ENCODE assay signal across 25 cellular contexts in the genomic region with DNA sequence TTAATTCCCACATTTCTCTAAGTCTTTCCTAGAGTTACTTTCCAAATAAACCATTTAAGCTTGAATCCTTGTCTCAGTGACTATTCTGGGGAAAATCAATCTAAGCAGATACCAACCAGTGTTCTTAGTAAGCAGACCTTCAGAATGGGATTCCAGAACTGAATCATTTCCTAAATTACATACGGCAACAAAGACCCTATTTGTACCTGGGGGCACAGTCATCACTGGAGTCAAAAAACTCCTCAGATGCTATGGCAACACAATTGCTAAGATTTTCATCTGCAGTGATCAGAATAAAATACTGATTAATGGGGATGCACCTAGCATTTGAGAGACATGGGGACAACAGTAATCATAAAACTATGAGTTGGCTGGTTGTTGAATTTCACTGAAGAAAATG.
DNase-seq lines count a peak whose midpoint lies in the region; ATAC-seq, FAIRE-seq and TF ChIP-seq lines count a peak whose summit lies in the region.
"Had no signal": no experiment of that assay in that cellular context is flagged by ENCODE, and none has a peak within 500 bp of the region (broad histone marks: within the 10 kb centered on the region; RNA-seq: fewer than 3 reads in every experiment).

No MANE protein-coding gene starts in this region.

- no peak overlapping the region for H3K18ac ChIP-seq in IMR-90 (ENCODE audit: low read depth, low read length)

- H3K9ac ChIP-seq in SK-N-SH (no peak overlapping the region), IMR-90 (ENCODE audit: low read depth, low read length) (no peak overlapping the region), GM12878 (ENCODE audit: control insufficient read depth, insufficient read depth, low read length) (no peak overlapping the region)
- H3K9ac ChIP-seq: BLaER1 had no signal

- no peak overlapping the region for H3K56ac ChIP-seq in IMR-90 (ENCODE audit: extremely low read depth, insufficient read depth, low read length)

- H2BK15ac ChIP-seq in IMR-90 (ENCODE audit: low read depth, low read length), result no peak overlapping the region

- H4K20me1 ChIP-seq in SK-N-SH (ENCODE audit: insufficient read depth), result no peaks in the 10 kb centered on the region
- H4K20me1 ChIP-seq in IMR-90 (ENCODE audit: insufficient read depth, low read length), result no peaks in the 10 kb centered on the region
- no peaks in the 10 kb centered on the region for H4K20me1 ChIP-seq in GM12878 (ENCODE audit: control insufficient read depth, insufficient read depth)
- H4K20me1 ChIP-seq: BLaER1 had no signal

- no peaks in the 10 kb centered on the region for H3K79me2 ChIP-seq in SK-N-SH (ENCODE audit: insufficient read depth)
- H3K79me2 ChIP-seq in GM12878 (ENCODE audit: control insufficient read depth, insufficient read depth, low read length), result no peaks in the 10 kb centered on the region

- H2AK5ac ChIP-seq in IMR-90 (ENCODE audit: low read depth, low read length), result no peak overlapping the region

- TF ChIP-seq CTCF in SK-N-SH (IDR thresholded peaks at IDR 0.05) (no peak), IMR-90 (conservative IDR thresholded peaks at IDR 0.05; ENCODE audit: low read depth, low read length) (no peak), GM12878 (IDR thresholded peaks at IDR 0.05 in 2 of 3, conservative IDR thresholded peaks at IDR 0.05 in 1 of 3; ENCODE audit: control insufficient read depth in 2 of 3, extremely low read depth in 1 of 3, insufficient read depth in 1 of 3, low read depth in 3 of 3, low read length in 3 of 3) (no peak)

- H3K9me1 ChIP-seq in IMR-90 (ENCODE audit: insufficient read depth, low read length), result no peaks in the 10 kb centered on the region

- peaks cover 31% of the 10 kb centered on the region for H3F3A ChIP-seq in SK-N-SH (replicated peaks; ENCODE audit: insufficient read depth)

- intact Hi-C loops in IMR-90 (cut with micrococcal nuclease) (loop anchor here (5.0 kb wide), 1 partner anchor 388 kb away; the partner anchor contains the start of gene CACNA2D1), GM12878 (cut with micrococcal nuclease; ENCODE audit: unreplicated experiment) (loop anchor here (5.0 to 10.0 kb wide), 2 partner anchors 53 to 240 kb away; no protein-coding TSS in a partner anchor)

- H3K4me3 ChIP-seq in SK-N-SH (ENCODE audit: low read depth in 2 of 2, low read length in 1 of 2) (no peak overlapping the region), IMR-90 (ENCODE audit: insufficient read depth, low read depth, low read length) (no peak overlapping the region), GM12878 (no peak overlapping the region)
- H3K4me3 ChIP-seq: BLaER1 had no signal

- POLR2A ChIA-PET in SK-N-SH (lab: Yijun Ruan, JAX) (no interaction called here), IMR-90 (lab: Charles Lee; ENCODE audit: unreplicated experiment) (no interaction called here), GM12878 (lab: Charles Lee) (no interaction called here)

- dilution Hi-C loops in IMR-90 (cut with HindIII; ENCODE audit: low sequenced_read_pairs, unreplicated experiment), result no loop called here

- H2AK9ac ChIP-seq in IMR-90 (replicated peaks; ENCODE audit: low read depth, low read length, poor library complexity), result no peak overlapping the region

- H2BK5ac ChIP-seq in IMR-90 (ENCODE audit: low read depth, low read length, poor library complexity, severe bottlenecking), result no peak overlapping the region

- TF ChIP-seq EP300 in SK-N-SH (IDR thresholded peaks at IDR 0.05; ENCODE audit: borderline replicate concordance in 1 of 2, low read depth in 1 of 2, low read length in 1 of 2), result no peak
- TF ChIP-seq EP300 in GM12878 (IDR thresholded peaks at IDR 0.05; ENCODE audit: borderline replicate concordance in 1 of 2, control insufficient read depth in 1 of 2, low read depth in 2 of 2, low read length in 2 of 2), result peak in 1 of 2 experiments; percentile 57; a peak in 1 of 4 replicates

- H3K36me3 ChIP-seq in SK-N-SH (replicated peaks in 1 of 2; ENCODE audit: control insufficient read depth in 1 of 2, insufficient read depth in 2 of 2, low read length in 1 of 2) (peaks cover 4 to 6% of the 10 kb centered on the region in 2 experiments), IMR-90 (ENCODE audit: control insufficient read depth, insufficient read depth, low read length) (no peaks in the 10 kb centered on the region; the same call in 1 of the 2 replicates), GM12878 (ENCODE audit: control insufficient read depth in 2 of 2, insufficient read depth in 2 of 2, low read length in 1 of 2) (no peaks in the 10 kb centered on the region)
- H3K36me3 ChIP-seq: BLaER1 had no signal

- H2AFZ ChIP-seq in SK-N-SH (ENCODE audit: low read depth) (no peak overlapping the region), IMR-90 (replicated peaks; ENCODE audit: low read length, poor library complexity) (no peak overlapping the region), GM12878 (ENCODE audit: control insufficient read depth, low read depth, low read length) (no peak overlapping the region)

- TF ChIP-seq RAD21 in SK-N-SH (IDR thresholded peaks at IDR 0.05; ENCODE audit: low read length) (no peak), IMR-90 (IDR thresholded peaks at IDR 0.05; ENCODE audit: low read length) (no peak), GM12878 (IDR thresholded peaks at IDR 0.05; ENCODE audit: insufficient read depth, low read depth, low read length) (no peak)

- CTCF ChIA-PET in SK-N-SH (lab: Yijun Ruan, JAX) (interaction anchor here (1.0 to 1.5 kb wide), 2 partner anchors 9 to 17 kb away, joined by 4 to 8 read pairs; no protein-coding TSS in a partner anchor), IMR-90 (lab: Yijun Ruan, JAX) (interaction anchor here (0.9 to 1.0 kb wide), 2 partner anchors 9 to 26 kb away, joined by 3 to 5 read pairs; no protein-coding TSS in a partner anchor), GM12878 (lab: Yijun Ruan, JAX) (interaction anchor here (0.9 to 2.0 kb wide), 5 partner anchors 10 to 93 kb away, joined by 3 to 12 read pairs (median 4); no protein-coding TSS in a partner anchor)

- WGBS in SK-N-SH (ENCODE audit: low lambda C conversion rate), result 29% methylated on average over 1 of the region's 1 CpG
- no CpG with 5 or more reads among the region's 1 CpG for WGBS in IMR-90 (ENCODE audit: extremely low coverage in 2 of 2, insufficient read length in 1 of 2), 2 experiments
- 0% methylated on average over 1 of the region's 1 CpG for WGBS in GM12878 (ENCODE audit: insufficient coverage, insufficient replicate concordance, low lambda C conversion rate, missing lambda C conversion rate)

- SMC1A ChIA-PET in GM12878 (lab: Charles Lee; ENCODE audit: uncharacterized antibody, unreplicated experiment), result interaction anchor here (1.1 to 2.4 kb wide), 8 partner anchors 13 to 142 kb away, joined by 3 to 24 read pairs (median 8); no protein-coding TSS in a partner anchor

- in situ Hi-C loops in IMR-90 (cut with MboI; ENCODE audit: low sequenced_read_pairs), result loop anchor here (10.0 kb wide), 1 partner anchor 170 kb away; no protein-coding TSS in a partner anchor
- in situ Hi-C loops in GM12878 (cut with MboI), result no loop called here

- H2BK120ac ChIP-seq in IMR-90 (ENCODE audit: low read depth, low read length), result no peak overlapping the region

- BruUV-seq in IMR-90 (replicated peaks; lab: Mats Ljungman, UMichigan), result no TSS peak
- BruUV-seq in GM12878 (replicated peaks; lab: Mats Ljungman, UMichigan), result no TSS peak

- H3K27me3 ChIP-seq in SK-N-SH (ENCODE audit: insufficient read depth) (no peaks in the 10 kb centered on the region), IMR-90 (ENCODE audit: control insufficient read depth, insufficient read depth, low read length) (no peaks in the 10 kb centered on the region), GM12878 (replicated peaks in 1 of 2; ENCODE audit: control insufficient read depth in 2 of 2, insufficient read depth in 2 of 2, low read length in 1 of 2) (no peaks in the 10 kb centered on the region)
- H3K27me3 ChIP-seq: BE2C, BLaER1 had no signal

- no peak overlapping the region for H4K8ac ChIP-seq in IMR-90 (ENCODE audit: low read depth in 2 of 2, low read length in 2 of 2)

- H4K91ac ChIP-seq in IMR-90 (ENCODE audit: insufficient read depth, low read depth, low read length), result no peak overlapping the region

- no peak overlapping the region for H4K5ac ChIP-seq in IMR-90 (ENCODE audit: low read depth, low read length)

- H3K4me1 ChIP-seq in SK-N-SH (ENCODE audit: control insufficient read depth in 1 of 2, insufficient read depth in 2 of 2, low read depth in 1 of 2, low read length in 1 of 2) (peaks cover 28 to 41% of the 10 kb centered on the region in 2 experiments), IMR-90 (ENCODE audit: control insufficient read depth, insufficient read depth, low read length) (peaks cover 7% of the 10 kb centered on the region), GM12878 (ENCODE audit: control insufficient read depth, insufficient read depth, low read length) (no peaks in the 10 kb centered on the region)
- H3K4me1 ChIP-seq: BLaER1 had no signal

- ATAC-seq in SK-N-SH treated with all-trans-retinoic acid at 6 μM for 48 hours (no peak), IMR-90 (ENCODE audit: low read depth) (no peak), GM12878 (peak; percentile 54), HG02938 (IDR thresholded peaks at IDR 0.05; ENCODE audit: unreplicated experiment) (no peak)

- RAD21 ChIA-PET in GM12878 (lab: Charles Lee; ENCODE audit: unreplicated experiment), result interaction anchor here (0.9 to 1.6 kb wide), 5 partner anchors 9 to 517 kb away, joined by 3 to 6 read pairs (median 4); no protein-coding TSS in a partner anchor

- H3K4me2 ChIP-seq in SK-N-SH, result no peak overlapping the region
- H3K4me2 ChIP-seq in IMR-90 (ENCODE audit: low read depth, low read length), result no peak overlapping the region
- no peak overlapping the region for H3K4me2 ChIP-seq in GM12878 (ENCODE audit: control insufficient read depth, insufficient read depth)
- H3K4me2 ChIP-seq: BLaER1 had no signal

- no peaks in the 10 kb centered on the region for H3K79me1 ChIP-seq in IMR-90 (ENCODE audit: low read depth in 1 of 2, low read length in 2 of 2)

- no peak overlapping the region for H3K23ac ChIP-seq in IMR-90 (ENCODE audit: low read depth, low read length)

- no peaks in the 10 kb centered on the region for H3K9me2 ChIP-seq in SK-N-SH

- no peak for DNase-seq in SK-N-SH
- DNase-seq in IMR-90, result peak; percentile 58
- DNase-seq in GM12878 (ENCODE audit: low read depth, low spot score), result no peak
- no peak for DNase-seq in RCC 7860 (ENCODE audit: low spot score)
- DNase-seq in NCI-H510A (lab: John Stamatoyannopoulos, UW), result no peak
- DNase-seq: ACHN; BE2C; C1 segment of cervical spinal cord; CD4-positive, alpha-beta memory T cell; CD4-positive, CD25-positive, alpha-beta regulatory T cell; CD8-positive, alpha-beta memory T cell; COR-L47; DMS 273 treated with DMSO at 0.1 percent for 48 hours; DMS153; DMS53; DMS79; DND-41; EL; GDM1 had no signal

- H3K27ac ChIP-seq in SK-N-SH (ENCODE audit: low read depth in 2 of 2, low read length in 1 of 2) (peak overlapping the region in 1 of 2 experiments; percentile 56; a peak in 2 of 4 replicates), IMR-90 (ENCODE audit: insufficient read depth, low read length) (no peak overlapping the region), GM12878 (ENCODE audit: control insufficient read depth, insufficient read depth) (no peak overlapping the region)
- H3K27ac ChIP-seq: 22Rv1, BLaER1 had no signal

- no peaks in the 10 kb centered on the region for H3K9me3 ChIP-seq in SK-N-SH
- no peaks in the 10 kb centered on the region for H3K9me3 ChIP-seq in IMR-90 (ENCODE audit: control insufficient read depth, insufficient read depth, low read length)
- no peaks in the 10 kb centered on the region for H3K9me3 ChIP-seq in GM12878 (replicated peaks; ENCODE audit: control insufficient read depth, insufficient read depth, low read length)
- H3K9me3 ChIP-seq: BE2C, BLaER1 had no signal

- TF ChIP-seq POLR2A in IMR-90 (IDR thresholded peaks at IDR 0.05; ENCODE audit: low read depth, low read length), result no peak
- TF ChIP-seq POLR2A in GM12878 (IDR thresholded peaks at IDR 0.05; ENCODE audit: low read depth, low read length), result no peak

- H3K4ac ChIP-seq in IMR-90 (ENCODE audit: low read depth, low read length), result no peak overlapping the region

- H3K14ac ChIP-seq in IMR-90 (replicated peaks; ENCODE audit: low read depth, low read length), result no peak overlapping the region; the same call in 1 of the 2 replicates

- no peak for FAIRE-seq in GM12878 (lab: Jason Lieb, UNC)
- FAIRE-seq in RCC 7860 (lab: Jason Lieb, UNC), result no peak
- FAIRE-seq: GM12891, GM19239 had no signal

- H2BK20ac ChIP-seq in IMR-90 (ENCODE audit: low read depth, low read length), result no peak overlapping the region

Comparison
In these comparisons a context has a peak if more than half of its experiments do, and no peak if none do; other contexts are left out.
1. Of the 26 proteins assayed by ChIP-seq in both GM12878 and SK-N-SH: peak only in GM12878: none; only in SK-N-SH: JUND; in both: none; in neither: 24; mixed calls (peak in some experiments, not most) for 1.